Comparison of ENCODE assay signal across 8 cellular contexts in genomic region chr2:176129013-176129796, GRCh38. TPM values are rescaled to one million over a fixed set of nuclear protein-coding genes. Genes with fewer than 3 reads are reported as not detected.
DNase-seq lines count a peak whose midpoint lies in the region; ATAC-seq and TF ChIP-seq lines count a peak whose summit lies in the region.

Gene HOXD8 (plus strand): TSS chr2:176129705. CDS start chr2:176130367, 662 bp downstream.

- DNase-seq in AG10803 (ENCODE audit: low read depth) = peak; percentile 96
- peak; percentile 61 for DNase-seq in HT1080 (ENCODE audit: low read depth)
- DNase-seq in psoas muscle = peak; percentile 83 to 93
- DNase-seq in H4 (ENCODE audit: low spot score) = no peak
- no peak for DNase-seq in NCI-H2196 (lab: John Stamatoyannopoulos, UW; ENCODE audit: unreplicated experiment)

- H3K4me1 ChIP-seq in gastroesophageal sphincter (peaks cover 0 to 45% (median 9%) of the 10 kb centered on the region in 3 donors), psoas muscle (peaks cover 40% of the 10 kb centered on the region)

- ATAC-seq in gastroesophageal sphincter = peak; percentile 37
- ATAC-seq in psoas muscle = peak; percentile 66 to 81 (median 80)
- no peak for ATAC-seq in GM21390 (IDR thresholded peaks at IDR 0.05; ENCODE audit: unreplicated experiment)

- TF ChIP-seq CTCF in AG10803 (conservative IDR thresholded peaks at IDR 0.05; ENCODE audit: low read length) (no peak), VCaP (conservative IDR thresholded peaks at IDR 0.05) (no peak), gastroesophageal sphincter (IDR thresholded peaks at IDR 0.05) (no peak), psoas muscle (IDR thresholded peaks at IDR 0.05) (no peak)

- 5% methylated on average over 8 of the region's 63 CpGs; no CpG with 5 or more reads in 1 of the 2 donors for WGBS in gastroesophageal sphincter (ENCODE audit: low coverage in 1 of 2), 2 donors
- 1 to 2% (median 1%) methylated on average over 48 to 63 of the region's 63 CpGs for WGBS in psoas muscle, 3 donors

- intact Hi-C loops in psoas muscle (cut with DNase I) = loop anchor here (2.0 to 5.0 kb wide), 7 partner anchors 328 to 1018 kb away; no protein-coding TSS in a partner anchor

- peak within 1 kb of the TSS; percentile 59 for H3K4me3 ChIP-seq in AG10803 (ENCODE audit: low read length)
- H3K4me3 ChIP-seq in gastroesophageal sphincter = peak within 1 kb of the TSS; percentile 26 to 57
- peak within 1 kb of the TSS; percentile 84 for H3K4me3 ChIP-seq in psoas muscle

- H3K36me3 ChIP-seq in gastroesophageal sphincter (no peaks in the 10 kb centered on the region), psoas muscle (ENCODE audit: insufficient read depth in 1 of 2, low read depth in 1 of 2) (no peaks in the 10 kb centered on the region)

- H3K27ac ChIP-seq in VCaP = peak within 1 kb of the TSS; percentile 82
- H3K27ac ChIP-seq in gastroesophageal sphincter = peak within 1 kb of the TSS in 3 of 4 donors; percentile 68 to 84 (median 77)
- peak within 1 kb of the TSS; percentile 93 for H3K27ac ChIP-seq in psoas muscle

- no peak for TF ChIP-seq POLR2A in gastroesophageal sphincter (IDR thresholded peaks at IDR 0.05)

- TF ChIP-seq EP300 in gastroesophageal sphincter (IDR thresholded peaks at IDR 0.05) = no peak

- H3K27me3 ChIP-seq in gastroesophageal sphincter (peaks cover 100% of the 10 kb centered on the region), psoas muscle (ENCODE audit: insufficient read depth in 3 of 3, low read length in 2 of 3) (peaks cover 0 to 4% (median 0%) of the 10 kb centered on the region in 3 donors)

- H3K9me3 ChIP-seq in gastroesophageal sphincter = no peaks in the 10 kb centered on the region
- H3K9me3 ChIP-seq in psoas muscle = no peaks in the 10 kb centered on the region

RNA-seq across cellular contexts. Expression of gene HOXD8, which starts in this region (rescaled TPM):
- 8.9 and 9.5 TPM in 2 replicates for total RNA-seq in HT1080 (2014; rRNA removed; shearing (Covaris generic))
- 18.2 and 20.5 TPM in 2 replicates for polyA plus RNA-seq in HT1080 (2015; cell fraction: cytosol; rRNA removed)
- 12.8 and 15.4 TPM in 2 replicates for polyA plus RNA-seq in HT1080 (2015; cell fraction: nucleus; rRNA removed)
- total RNA-seq in gastroesophageal sphincter (1 to 10 TPM; 2.3 to 6.9 (median 3.4) TPM), psoas muscle (10 to 100 TPM in 2 of 4 donors, 1 to 10 TPM in 2; 3.3 to 15.9 (median 9.1) TPM)
- 10 to 100 TPM in 2 of 3 donors, 1 to 10 TPM in 1; 8.2 to 52.5 (median 12.9) TPM for polyA plus RNA-seq in psoas muscle
- not detected in 2 replicates for total RNA-seq in H4 (2014; rRNA removed; shearing (Covaris generic))

Comparison
In these comparisons a context has a peak if more than half of its experiments do, and no peak if none do; other contexts are left out.
1. DNase-seq: peak in AG10803 (single experiment), HT1080 (single experiment) and psoas muscle (2 of 2); none in H4 (single experiment) and NCI-H2196 (single experiment).
2. Peak in every context shown above with its lines, with median percentiles within 50 percentile points of each other: H3K4me3 ChIP-seq and H3K27ac ChIP-seq.